18 cellular contexts compared by ENCODE assay signal in genomic region chr15:79918278-79918677, GRCh38. TPM values are rescaled to one million over a fixed set of nuclear protein-coding genes. Genes with fewer than 3 reads are reported as not detected.
"Had no signal": no experiment of that assay in that cellular context is flagged by ENCODE, and none has a peak within 500 bp of the region (broad histone marks: within the 10 kb centered on the region; RNA-seq: fewer than 3 reads in every experiment).

No MANE protein-coding gene starts in this region.

- H3K4me3 Mint-ChIP-seq: activated naive CD8-positive, alpha-beta T cell treated with anti-CD3 and anti-CD28 coated beads, Interleukin-2, amount 10 ng/mL, durations not matched to agents 7 days and 5 days; activated T-cell treated with anti-CD3 and anti-CD28 coated beads, Interleukin-2, amount 50 U/mL, for 4 hours; memory B cell; T-helper 1 cell treated with Interleukin-12 subunit alpha and Interleukin-12 subunit beta and Interleukin-4 antibody, amounts not matched to agents 30 μg/mL and 1 μg/mL, for 36 hours had no signal

- H3K4me1 ChIP-seq: breast epithelium, uterus had no signal

- ATAC-seq: activated T-cell treated with anti-CD3 and anti-CD28 coated beads, Interleukin-2, amount 50 U/mL, for 4 hours; heart left ventricle; left lung; natural killer cell; pancreas had no signal

- H3K27ac ChIP-seq: breast epithelium, dorsolateral prefrontal cortex, heart left ventricle, left lung, pancreas, thyroid gland, uterus had no signal

- H3K9me3 ChIP-seq: pancreas, thyroid gland had no signal

- H3K27me3 Mint-ChIP-seq: activated naive CD8-positive, alpha-beta T cell treated with anti-CD3 and anti-CD28 coated beads, Interleukin-2, amount 10 ng/mL, durations not matched to agents 7 days and 5 days; memory B cell had no signal

- H3K27ac Mint-ChIP-seq: memory B cell; natural killer cell; T-helper 1 cell treated with Interleukin-12 subunit alpha and Interleukin-12 subunit beta and Interleukin-4 antibody, amounts not matched to agents 30 μg/mL and 1 μg/mL, for 36 hours had no signal

- FAIRE-seq: keratinocyte, pancreas had no signal

- H3K4me3 ChIP-seq: breast epithelium, dorsolateral prefrontal cortex, heart left ventricle, left lung, pancreas, thyroid gland, uterus had no signal

- DNase-seq: activated gamma-delta T cell; activated naive CD8-positive, alpha-beta T cell treated with anti-CD3 and anti-CD28 coated beads, Interleukin-2, amount 10 ng/mL, durations not matched to agents 7 days and 5 days; activated T-cell treated with anti-CD3 and anti-CD28 coated beads, Interleukin-2, amount 50 U/mL, for 4 hours; aorta; dorsolateral prefrontal cortex; foreskin melanocyte; heart left ventricle; natural killer cell; stimulated activated CD4-positive, alpha-beta T cell treated with anti-CD3 and anti-CD28 coated beads, Interleukin-4, amount 100 ng/mL, for 4 hours; thyroid gland; uterus had no signal

- H3K27me3 ChIP-seq: breast epithelium, dorsolateral prefrontal cortex, heart left ventricle, left lung, pancreas, thyroid gland, uterus had no signal

RNA-seq across cellular contexts. Expression of gene BCL2A1, which starts 52.7 kb away (rescaled TPM):
- total RNA-seq: renal cortical epithelial cell had no signal
